ENCODE assay signal across 11 cellular contexts in the genomic region with DNA sequence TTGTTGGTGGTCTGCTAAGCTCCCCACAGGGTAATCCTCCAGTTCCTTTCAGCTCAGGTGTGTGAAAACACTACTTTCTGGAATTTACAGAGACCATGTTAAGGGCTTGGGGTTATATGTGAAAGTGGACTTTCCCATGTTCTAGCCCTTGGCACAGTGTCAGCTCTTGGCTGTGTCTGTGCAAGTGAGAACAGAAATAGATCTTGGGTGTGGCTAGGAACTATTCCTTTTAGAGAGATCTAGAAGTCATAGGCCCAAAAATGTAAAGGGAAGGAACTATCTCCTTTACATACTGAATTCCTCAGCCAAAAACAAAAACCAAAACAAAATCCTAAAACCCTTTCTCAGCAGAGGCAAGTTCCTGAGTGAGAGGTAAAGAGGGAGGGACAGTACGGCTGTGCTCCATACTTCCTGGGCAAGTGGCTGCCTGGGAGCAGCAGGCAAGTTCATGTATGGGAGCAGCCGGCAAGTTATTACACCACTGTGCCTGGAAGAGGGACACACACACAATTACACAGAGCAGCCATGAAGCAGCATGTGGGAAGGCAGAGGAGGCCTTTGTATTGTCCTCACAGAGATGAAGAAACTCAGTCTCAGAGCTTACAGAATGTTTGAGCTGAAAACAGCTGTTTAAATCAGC. TPM values are rescaled to one million over a fixed set of nuclear protein-coding genes. Genes with fewer than 3 reads are reported as not detected.
DNase-seq lines count a peak whose midpoint lies in the region; ATAC-seq and TF ChIP-seq lines count a peak whose summit lies in the region.
"Had no signal": no experiment of that assay in that cellular context is flagged by ENCODE, and none has a peak within 500 bp of the region (broad histone marks: within the 10 kb centered on the region; RNA-seq: fewer than 3 reads in every experiment).

No MANE protein-coding gene starts in this region.

- H3K4me3 ChIP-seq in epithelial cell of esophagus (ENCODE audit: low read length) (no peak overlapping the region), H7 (ENCODE audit: insufficient read depth, low read depth, low read length) (no peak overlapping the region)

- intact Hi-C loops in activated naive CD4-positive, alpha-beta T cell treated with anti-CD3 and anti-CD28 coated beads for 36 hours (cut with micrococcal nuclease), result loop anchor here (10.0 kb wide), 1 partner anchor 378 kb away; the partner anchor contains the start of gene APEH

- H3K27ac Mint-ChIP-seq in activated naive CD4-positive, alpha-beta T cell treated with anti-CD3 and anti-CD28 coated beads for 36 hours, result peak overlapping the region; percentile 3
- H3K27ac Mint-ChIP-seq in memory B cell (peak overlapping the region; percentile 74), type B pancreatic cell (peak overlapping the region; percentile 33)
- H3K27ac Mint-ChIP-seq: activated B cell treated with CpG ODN at 0.5 μM for 24 hours had no signal

- no peak overlapping the region for H3K4me3 Mint-ChIP-seq in activated naive CD4-positive, alpha-beta T cell treated with anti-CD3 and anti-CD28 coated beads for 36 hours
- H3K4me3 Mint-ChIP-seq in memory B cell, result no peak overlapping the region
- no peak overlapping the region for H3K4me3 Mint-ChIP-seq in type B pancreatic cell
- H3K4me3 Mint-ChIP-seq: activated B cell treated with CpG ODN at 0.5 μM for 24 hours, immature natural killer cell had no signal

- TF ChIP-seq CTCF in epithelial cell of esophagus (IDR thresholded peaks at IDR 0.05; ENCODE audit: insufficient read depth, low read depth, low read length, missing control alignments) (no peak), type B pancreatic cell (conservative IDR thresholded peaks at IDR 0.05) (no peak)

- no peak for DNase-seq in activated naive CD4-positive, alpha-beta T cell treated with anti-CD3 and anti-CD28 coated beads for 36 hours
- no peak for DNase-seq in activated naive CD4-positive, alpha-beta T cell treated with anti-CD3 and anti-CD28 coated beads, Interleukin-2, amount 50 U/mL, for 16 hours
- DNase-seq in epithelial cell of esophagus (ENCODE audit: low read depth) (peak; percentile 79), memory B cell (ENCODE audit: low spot score in 2 of 2) (no peak), type B pancreatic cell (ENCODE audit: extremely low spot score, unreplicated experiment) (no peak), H7 (no peak), Ammon's horn (ENCODE audit: low spot score) (no peak)
- DNase-seq: activated B cell treated with CpG ODN at 0.5 μM for 24 hours, brain microvascular endothelial cell, immature natural killer cell had no signal

- ATAC-seq in memory B cell (ENCODE audit: low read depth), result no peak
- no peak for ATAC-seq in HG03439 (IDR thresholded peaks at IDR 0.05; ENCODE audit: unreplicated experiment)

- H3K27me3 Mint-ChIP-seq in activated naive CD4-positive, alpha-beta T cell treated with anti-CD3 and anti-CD28 coated beads for 36 hours (ENCODE audit: low read depth), result no peaks in the 10 kb centered on the region
- H3K27me3 Mint-ChIP-seq in memory B cell, result no peaks in the 10 kb centered on the region
- H3K27me3 Mint-ChIP-seq in type B pancreatic cell, result no peaks in the 10 kb centered on the region
- H3K27me3 Mint-ChIP-seq: activated B cell treated with CpG ODN at 0.5 μM for 24 hours had no signal

- H3K4me1 Mint-ChIP-seq in activated naive CD4-positive, alpha-beta T cell treated with anti-CD3 and anti-CD28 coated beads for 36 hours (ENCODE audit: low read depth), result no peaks in the 10 kb centered on the region
- H3K4me1 Mint-ChIP-seq in memory B cell, result no peaks in the 10 kb centered on the region
- H3K4me1 Mint-ChIP-seq in type B pancreatic cell (ENCODE audit: unreplicated experiment), result no peaks in the 10 kb centered on the region
- H3K4me1 Mint-ChIP-seq: activated B cell treated with CpG ODN at 0.5 μM for 24 hours, immature natural killer cell had no signal

- H3K36me3 ChIP-seq in H7 (replicated peaks; ENCODE audit: control insufficient read depth, insufficient read depth, low read length), result peaks cover 31% of the 10 kb centered on the region

- CTCF ChIA-PET in activated naive CD4-positive, alpha-beta T cell treated with anti-CD3 and anti-CD28 coated beads for 36 hours (lab: Charles Lee), result interaction anchor here (0.6 to 1.3 kb wide), 6 partner anchors 10 to 154 kb away, joined by 3 to 4 read pairs (median 3); partner anchors contain the start of gene KLHDC8B

- H3K27me3 ChIP-seq in H7 (ENCODE audit: control insufficient read depth, insufficient read depth, low read length), result no peaks in the 10 kb centered on the region
- H3K27me3 ChIP-seq: brain microvascular endothelial cell had no signal

- H3K9me3 Mint-ChIP-seq in activated naive CD4-positive, alpha-beta T cell treated with anti-CD3 and anti-CD28 coated beads for 36 hours, result no peaks in the 10 kb centered on the region
- H3K9me3 Mint-ChIP-seq in memory B cell, result no peaks in the 10 kb centered on the region
- H3K9me3 Mint-ChIP-seq in type B pancreatic cell, result no peaks in the 10 kb centered on the region
- H3K9me3 Mint-ChIP-seq: activated B cell treated with CpG ODN at 0.5 μM for 24 hours, immature natural killer cell had no signal

- peaks cover 38% of the 10 kb centered on the region for H3K36me3 Mint-ChIP-seq in activated naive CD4-positive, alpha-beta T cell treated with anti-CD3 and anti-CD28 coated beads for 36 hours (ENCODE audit: low read depth)
- H3K36me3 Mint-ChIP-seq in memory B cell (peaks cover 28% of the 10 kb centered on the region), type B pancreatic cell (peaks cover 17% of the 10 kb centered on the region)

RNA-seq across cellular contexts. Expression of gene C3orf62, which starts 19.9 kb away (rescaled TPM):
- total RNA-seq in activated naive CD4-positive, alpha-beta T cell treated with anti-CD3 and anti-CD28 coated beads for 36 hours, result 1 to 10 TPM; 1.7 TPM
- total RNA-seq in type B pancreatic cell (ENCODE audit: low replicate concordance), result 5.6 and 10.7 TPM in 2 replicates
- 0.80 and 1.3 TPM in 2 replicates for total RNA-seq in H7 (2014; rRNA removed; shearing (Covaris generic))

RNA-seq across cellular contexts. Expression of gene USP4, which starts 43.0 kb away (rescaled TPM):
- total RNA-seq in activated naive CD4-positive, alpha-beta T cell treated with anti-CD3 and anti-CD28 coated beads for 36 hours, result 10 to 100 TPM; 68.0 to 69.7 TPM
- total RNA-seq in type B pancreatic cell (ENCODE audit: low replicate concordance), result 48.1 and 48.8 TPM in 2 replicates
- total RNA-seq in H7 (2014; rRNA removed; shearing (Covaris generic)), result 9.6 and 10.7 TPM in 2 replicates

Comparison
In these comparisons a context has a peak if more than half of its experiments do, and no peak if none do; other contexts are left out.
1. H3K27ac Mint-ChIP-seq: peak in every context shown above with its lines; median percentile 74 in memory B cell; 33 in type B pancreatic cell; 3 in activated naive CD4-positive, alpha-beta T cell treated with anti-CD3 and anti-CD28 coated beads for 36 hours.